Comparison of ENCODE assay signal across 8 cellular contexts in genomic region chr11:76207642-76208378, GRCh38. TPM values are rescaled to one million over a fixed set of nuclear protein-coding genes. Genes with fewer than 3 reads are reported as not detected.
DNase-seq lines count a peak whose midpoint lies in the region; ATAC-seq and TF ChIP-seq lines count a peak whose summit lies in the region.

No MANE protein-coding gene starts in this region.

- in situ Hi-C loops in ACHN (cut with HindIII; ENCODE audit: low pct_ligation_motif_present, low pct_unique_long_range_greater_than_20kb, low sequenced_read_pairs) = no loop called here

- peak overlapping the region; percentile 82 for H2AFZ ChIP-seq in neuron (ENCODE audit: low read depth, low read length)

- H3K27ac ChIP-seq in foreskin keratinocyte = no peak overlapping the region

- H3K4me1 Mint-ChIP-seq in stimulated activated naive CD8-positive, alpha-beta T cell treated with anti-CD3 and anti-CD28 coated beads, Interleukin-15, amount 100 ng/mL, for 72 hours = peaks cover 40% of the 10 kb centered on the region

- peaks cover 2% of the 10 kb centered on the region for H3K9me3 ChIP-seq in neuron (ENCODE audit: low read length)

- H3K27me3 ChIP-seq in foreskin keratinocyte (peaks cover 97% of the 10 kb centered on the region), neuron (ENCODE audit: insufficient read depth, low read length) (peaks cover 74% of the 10 kb centered on the region)

- DNase-seq in ACHN = peak; percentile 76
- DNase-seq in LNCaP clone FGC (ENCODE audit: low read depth) = peak; percentile 15
- DNase-seq in SHP77 (lab: John Stamatoyannopoulos, UW) = peak; percentile 81 to 82
- peak; percentile 91 for DNase-seq in activated effector memory CD4-positive, alpha-beta T cell treated with anti-CD3 and anti-CD28 coated beads, Interleukin-2, amount 50 U/mL, for 16 hours
- peak; percentile 40 to 71 for DNase-seq in foreskin keratinocyte
- DNase-seq in stimulated activated naive CD8-positive, alpha-beta T cell treated with anti-CD3 and anti-CD28 coated beads, Interleukin-15, amount 100 ng/mL, for 72 hours = peak; percentile 79 to 86

- no peaks in the 10 kb centered on the region for H3K9me3 Mint-ChIP-seq in stimulated activated naive CD8-positive, alpha-beta T cell treated with anti-CD3 and anti-CD28 coated beads, Interleukin-15, amount 100 ng/mL, for 72 hours

- peak overlapping the region; percentile 89 to 91 for H3K4me3 Mint-ChIP-seq in stimulated activated naive CD8-positive, alpha-beta T cell treated with anti-CD3 and anti-CD28 coated beads, Interleukin-15, amount 100 ng/mL, for 72 hours

- H3K4me1 ChIP-seq in foreskin keratinocyte (no peaks in the 10 kb centered on the region), neuron (ENCODE audit: insufficient read depth, low read length) (peaks cover 44% of the 10 kb centered on the region)

- H3K4me3 ChIP-seq in LNCaP clone FGC (ENCODE audit: low read depth, low read length) = peak overlapping the region; percentile 42; the same call in 1 of the 2 replicates
- peak overlapping the region; percentile 46 for H3K4me3 ChIP-seq in neuron (ENCODE audit: low read length)

- peak; percentile 26 for ATAC-seq in GM19025 (IDR thresholded peaks at IDR 0.05; ENCODE audit: low read depth, unreplicated experiment)
- ATAC-seq in foreskin keratinocyte = peak; percentile 70
- peak; percentile 67 for ATAC-seq in stimulated activated naive CD8-positive, alpha-beta T cell treated with anti-CD3 and anti-CD28 coated beads, Interleukin-15, amount 100 ng/mL, for 72 hours

- peak; percentile 93 for TF ChIP-seq CTCF in LNCaP clone FGC (IDR thresholded peaks at IDR 0.05; ENCODE audit: control insufficient read depth, extremely low read depth, insufficient read depth)
- TF ChIP-seq CTCF in foreskin keratinocyte (conservative IDR thresholded peaks at IDR 0.05) = peak; percentile 98

- no peaks in the 10 kb centered on the region for H3K36me3 ChIP-seq in neuron (ENCODE audit: insufficient read depth, low read length)

- H3K27ac Mint-ChIP-seq in stimulated activated naive CD8-positive, alpha-beta T cell treated with anti-CD3 and anti-CD28 coated beads, Interleukin-15, amount 100 ng/mL, for 72 hours = no peak overlapping the region

- peaks cover 98% of the 10 kb centered on the region for H3K27me3 Mint-ChIP-seq in stimulated activated naive CD8-positive, alpha-beta T cell treated with anti-CD3 and anti-CD28 coated beads, Interleukin-15, amount 100 ng/mL, for 72 hours

RNA-seq across cellular contexts. Expression of gene WNT11, which starts 1.5 kb away (rescaled TPM):
- total RNA-seq in foreskin keratinocyte = 0.07 TPM in 2 replicates
- polyA plus RNA-seq in foreskin keratinocyte = 0.06 and 0.07 TPM in 2 replicates

Comparison
In these comparisons a context has a peak if more than half of its experiments do, and no peak if none do; other contexts are left out.
1. DNase-seq: peak in every context shown above with its lines; median percentile 91 in activated effector memory CD4-positive, alpha-beta T cell treated with anti-CD3 and anti-CD28 coated beads, Interleukin-2, amount 50 U/mL, for 16 hours; 82 in stimulated activated naive CD8-positive, alpha-beta T cell treated with anti-CD3 and anti-CD28 coated beads, Interleukin-15, amount 100 ng/mL, for 72 hours; 82 in SHP77; 76 in ACHN; 56 in foreskin keratinocyte; 15 in LNCaP clone FGC.